18 cellular contexts compared by ENCODE assay signal in genomic region chr6:26057899-26058298, GRCh38. TPM values are rescaled to one million over a fixed set of nuclear protein-coding genes. Genes with fewer than 3 reads are reported as not detected.
A peak's percentile ranks its signal among the peaks of the same experiment; 100 is the strongest.
DNase-seq lines count a peak whose midpoint lies in the region; ATAC-seq and TF ChIP-seq lines count a peak whose summit lies in the region.
"Had no signal": no experiment of that assay in that cellular context is flagged by ENCODE, and none has a peak within 500 bp of the region (broad histone marks: within the 10 kb centered on the region; RNA-seq: fewer than 3 reads in every experiment).

No MANE protein-coding gene starts in this region.

- H3K27ac Mint-ChIP-seq in stimulated activated naive CD8-positive, alpha-beta T cell treated with anti-CD3 and anti-CD28 coated beads, Interleukin-15, amount 100 ng/mL, for 72 hours: peak overlapping the region; percentile 80 to 98
- peak overlapping the region; percentile 50 for H3K27ac Mint-ChIP-seq in activated naive CD8-positive, alpha-beta T cell treated with anti-CD3 and anti-CD28 coated beads, Interleukin-2, amount 10 ng/mL, durations not matched to agents 7 days and 5 days
- H3K27ac Mint-ChIP-seq in stimulated activated memory B cell treated with anti-CD40 and anti-IgM and Interleukin-4, amounts not matched to agents 10 μg/mL and 1 μg/mL and 100 μg/mL, for 72 hours: peak overlapping the region; percentile 92

- POLR2A ChIA-PET in activated naive CD8-positive, alpha-beta T cell treated with anti-CD3 and anti-CD28 coated beads, Interleukin-2, amount 10 ng/mL, durations not matched to agents 7 days and 5 days (lab: Charles Lee): interaction anchor here (0.5 to 30.0 kb wide), 13 partner anchors 12 to 1836 kb away, joined by 3 to 1993 read pairs (median 43); partner anchors contain the start of gene HFE

- intact Hi-C loops in body of pancreas (cut with DNase I): no loop called here

- H3K9me3 Mint-ChIP-seq in stimulated activated naive CD8-positive, alpha-beta T cell treated with anti-CD3 and anti-CD28 coated beads, Interleukin-15, amount 100 ng/mL, for 72 hours: no peaks in the 10 kb centered on the region
- H3K9me3 Mint-ChIP-seq in activated naive CD8-positive, alpha-beta T cell treated with anti-CD3 and anti-CD28 coated beads, Interleukin-2, amount 10 ng/mL, durations not matched to agents 7 days and 5 days: no peaks in the 10 kb centered on the region
- no peaks in the 10 kb centered on the region for H3K9me3 Mint-ChIP-seq in stimulated activated memory B cell treated with anti-CD40 and anti-IgM and Interleukin-4, amounts not matched to agents 10 μg/mL and 1 μg/mL and 100 μg/mL, for 72 hours
- H3K9me3 Mint-ChIP-seq: activated T-helper 1 cell treated with anti-CD3 and anti-CD28 coated beads, Interleukin-12 subunit alpha, Interleukin-12 subunit beta, Interleukin-2, Interleukin-4 antibody, amounts not matched to agents 30 ng/mL and 10 ng/mL and 1 ng/mL, durations not matched to agents 14 hours and 24 hours and 36 hours had no signal

- no peak for TF ChIP-seq POLR2A in body of pancreas (IDR thresholded peaks at IDR 0.05)

- no peaks in the 10 kb centered on the region for H3K27me3 Mint-ChIP-seq in stimulated activated naive CD8-positive, alpha-beta T cell treated with anti-CD3 and anti-CD28 coated beads, Interleukin-15, amount 100 ng/mL, for 72 hours
- peaks cover under 1% of the 10 kb centered on the region for H3K27me3 Mint-ChIP-seq in activated naive CD8-positive, alpha-beta T cell treated with anti-CD3 and anti-CD28 coated beads, Interleukin-2, amount 10 ng/mL, durations not matched to agents 7 days and 5 days
- H3K27me3 Mint-ChIP-seq in stimulated activated memory B cell treated with anti-CD40 and anti-IgM and Interleukin-4, amounts not matched to agents 10 μg/mL and 1 μg/mL and 100 μg/mL, for 72 hours: no peaks in the 10 kb centered on the region

- H3K27ac ChIP-seq in body of pancreas: no peak overlapping the region

- H3K4me3 ChIP-seq in body of pancreas: no peak overlapping the region
- H3K4me3 ChIP-seq: HAP-1, pancreas, Peyer's patch, spleen, stomach had no signal

- H3K27me3 ChIP-seq in body of pancreas: no peaks in the 10 kb centered on the region
- H3K27me3 ChIP-seq: pancreas, Peyer's patch, spleen, stomach had no signal

- peaks cover 8% of the 10 kb centered on the region for H3K4me1 ChIP-seq in body of pancreas
- H3K4me1 ChIP-seq: pancreas had no signal

- H3K36me3 Mint-ChIP-seq in activated naive CD8-positive, alpha-beta T cell treated with anti-CD3 and anti-CD28 coated beads, Interleukin-2, amount 10 ng/mL, durations not matched to agents 7 days and 5 days: peaks cover 2% of the 10 kb centered on the region
- no peaks in the 10 kb centered on the region for H3K36me3 Mint-ChIP-seq in stimulated activated memory B cell treated with anti-CD40 and anti-IgM and Interleukin-4, amounts not matched to agents 10 μg/mL and 1 μg/mL and 100 μg/mL, for 72 hours

- no peak overlapping the region for H3K4me3 Mint-ChIP-seq in stimulated activated naive CD8-positive, alpha-beta T cell treated with anti-CD3 and anti-CD28 coated beads, Interleukin-15, amount 100 ng/mL, for 72 hours
- H3K4me3 Mint-ChIP-seq in activated naive CD8-positive, alpha-beta T cell treated with anti-CD3 and anti-CD28 coated beads, Interleukin-2, amount 10 ng/mL, durations not matched to agents 7 days and 5 days: no peak overlapping the region
- no peak overlapping the region for H3K4me3 Mint-ChIP-seq in stimulated activated memory B cell treated with anti-CD40 and anti-IgM and Interleukin-4, amounts not matched to agents 10 μg/mL and 1 μg/mL and 100 μg/mL, for 72 hours

- peaks cover 31% of the 10 kb centered on the region for H3K4me1 Mint-ChIP-seq in stimulated activated naive CD8-positive, alpha-beta T cell treated with anti-CD3 and anti-CD28 coated beads, Interleukin-15, amount 100 ng/mL, for 72 hours
- H3K4me1 Mint-ChIP-seq in activated naive CD8-positive, alpha-beta T cell treated with anti-CD3 and anti-CD28 coated beads, Interleukin-2, amount 10 ng/mL, durations not matched to agents 7 days and 5 days: peaks cover 30% of the 10 kb centered on the region
- peaks cover 15% of the 10 kb centered on the region for H3K4me1 Mint-ChIP-seq in stimulated activated memory B cell treated with anti-CD40 and anti-IgM and Interleukin-4, amounts not matched to agents 10 μg/mL and 1 μg/mL and 100 μg/mL, for 72 hours

- no peak for TF ChIP-seq CTCF in body of pancreas (IDR thresholded peaks at IDR 0.05)

- no peaks in the 10 kb centered on the region for H3K9me3 ChIP-seq in body of pancreas
- H3K9me3 ChIP-seq: HAP-1, pancreas, Peyer's patch, spleen, stomach had no signal

- ATAC-seq in stimulated activated naive CD8-positive, alpha-beta T cell treated with anti-CD3 and anti-CD28 coated beads, Interleukin-15, amount 100 ng/mL, for 72 hours: no peak
- no peak for ATAC-seq in stimulated activated naive CD8-positive, alpha-beta T cell treated with anti-CD3 and anti-CD28 coated beads, Interleukin-15, Interleukin-2, amounts not matched to agents 100 U/mL and 50 U/mL, for 24 hours
- ATAC-seq in activated naive CD8-positive, alpha-beta T cell treated with anti-CD3 and anti-CD28 coated beads, Interleukin-2, amount 10 ng/mL, durations not matched to agents 7 days and 5 days (ENCODE audit: low read depth): no peak
- ATAC-seq in stimulated activated memory B cell treated with anti-CD40 and anti-IgM and Interleukin-4, amounts not matched to agents 10 μg/mL and 1 μg/mL and 100 μg/mL, for 72 hours: no peak
- ATAC-seq in body of pancreas: no peak
- ATAC-seq: esophagus mucosa, pancreas had no signal

- 88 to 91% methylated on average over 3 of the region's 3 CpGs for WGBS in body of pancreas, 2 donors

- DNase-seq in stimulated activated naive CD8-positive, alpha-beta T cell treated with anti-CD3 and anti-CD28 coated beads, Interleukin-15, amount 100 ng/mL, for 72 hours: no peak
- no peak for DNase-seq in stimulated activated naive CD8-positive, alpha-beta T cell treated with anti-CD3 and anti-CD28 coated beads, Interleukin-15, Interleukin-2, amounts not matched to agents 100 U/mL and 50 U/mL, for 24 hours
- peak; percentile 89 for DNase-seq in NCI-H82 treated with DMSO at 0.1 percent for 48 hours (lab: John Stamatoyannopoulos, UW; ENCODE audit: unreplicated experiment)
- no peak for DNase-seq in activated naive CD8-positive, alpha-beta T cell treated with anti-CD3 and anti-CD28 coated beads, Interleukin-2, amount 10 ng/mL, durations not matched to agents 7 days and 5 days
- no peak for DNase-seq in body of pancreas
- no peak for DNase-seq in COR-L47 (lab: John Stamatoyannopoulos, UW)
- no peak for DNase-seq in stimulated activated naive CD4-positive, alpha-beta T cell treated with Interleukin-2 at 50 U/mL for 16 hours (lab: John Stamatoyannopoulos, UW)
- DNase-seq: cortex of kidney, head of caudate nucleus, IMR-90, pancreas, Peyer's patch, spleen, stomach had no signal

- no peaks in the 10 kb centered on the region for H3K36me3 ChIP-seq in body of pancreas (replicated peaks in 1 of 2; ENCODE audit: insufficient read depth in 1 of 2, low read depth in 2 of 2)
- H3K36me3 ChIP-seq: HAP-1, pancreas, Peyer's patch, spleen, stomach had no signal

RNA-seq across cellular contexts. Expression of gene HFE, which starts 29.3 kb away (rescaled TPM):
- 1 to 10 TPM; 5.0 to 7.2 TPM for total RNA-seq in activated naive CD8-positive, alpha-beta T cell treated with anti-CD3 and anti-CD28 coated beads, Interleukin-2, amount 10 ng/mL, durations not matched to agents 7 days and 5 days
- total RNA-seq in body of pancreas: 1 to 10 TPM; 2.0 to 5.4 TPM
